13 cellular contexts compared by ENCODE assay signal in genomic region chr12:68159681-68160304, GRCh38. TPM values are rescaled to one million over a fixed set of nuclear protein-coding genes. Genes with fewer than 3 reads are reported as not detected.
DNase-seq lines count a peak whose midpoint lies in the region; ATAC-seq and TF ChIP-seq lines count a peak whose summit lies in the region.
"Had no signal": no experiment of that assay in that cellular context is flagged by ENCODE, and none has a peak within 500 bp of the region (broad histone marks: within the 10 kb centered on the region; RNA-seq: fewer than 3 reads in every experiment).

IFNG (minus strand) TSS chr12:68159740; CDS start chr12:68159615, 125 bp downstream.

- H3K36me3 Mint-ChIP-seq in activated naive CD8-positive, alpha-beta T cell treated with anti-CD3 and anti-CD28 coated beads, Interleukin-2, amount 50 U/mL, for 24 hours (ENCODE audit: low read depth): peaks cover 27% of the 10 kb centered on the region
- H3K36me3 Mint-ChIP-seq: naive thymus-derived CD8-positive, alpha-beta T cell had no signal

- 70 to 71% methylated on average over 5 of the region's 5 CpGs for WGBS in aorta, 2 donors
- 75 to 82% (median 79%) methylated on average over 5 of the region's 5 CpGs for WGBS in heart left ventricle, 4 donors

- peak within 1 kb of the TSS; percentile 84 for H3K4me3 Mint-ChIP-seq in activated naive CD8-positive, alpha-beta T cell treated with anti-CD3 and anti-CD28 coated beads, Interleukin-2, amount 50 U/mL, for 24 hours

- no peak for DNase-seq in activated naive CD8-positive, alpha-beta T cell treated with anti-CD3 and anti-CD28 coated beads, Interleukin-2, amount 50 U/mL, for 24 hours
- DNase-seq in aorta (no peak), heart left ventricle (no peak)
- DNase-seq: NCI-H345, SHP77 treated with DMSO at 0.1 percent for 48 hours had no signal

- H3K36me3 ChIP-seq in aorta (ENCODE audit: control insufficient read depth in 1 of 2, insufficient read depth in 2 of 2, low read length in 1 of 2) (no peaks in the 10 kb centered on the region), heart left ventricle (no peaks in the 10 kb centered on the region)

- no peaks in the 10 kb centered on the region for H3K4me1 ChIP-seq in aorta (ENCODE audit: control insufficient read depth in 1 of 2, insufficient read depth in 2 of 2, low read length in 2 of 2)
- H3K4me1 ChIP-seq in heart left ventricle: no peaks in the 10 kb centered on the region

- no peaks in the 10 kb centered on the region for H3K9me3 ChIP-seq in aorta (ENCODE audit: control insufficient read depth, low read length)
- H3K9me3 ChIP-seq in heart left ventricle: no peaks in the 10 kb centered on the region

- no peak within 1 kb of the TSS for H3K27ac ChIP-seq in aorta (ENCODE audit: low read depth in 1 of 2, low read length in 2 of 2)
- H3K27ac ChIP-seq in heart left ventricle: peak within 1 kb of the TSS in 1 of 12 donors; percentile 40

- peak; percentile 51 for ATAC-seq in GM18511 (IDR thresholded peaks at IDR 0.05; ENCODE audit: unreplicated experiment)
- peak; percentile 19 for ATAC-seq in GM19468 (IDR thresholded peaks at IDR 0.05; ENCODE audit: extremely low read depth, unreplicated experiment)
- peak; percentile 49 for ATAC-seq in HG03378 (IDR thresholded peaks at IDR 0.05; ENCODE audit: unreplicated experiment)
- peak; percentile 60 for ATAC-seq in activated naive CD8-positive, alpha-beta T cell treated with anti-CD3 and anti-CD28 coated beads, Interleukin-2, amount 50 U/mL, for 24 hours
- ATAC-seq in SK-N-SH treated with all-trans-retinoic acid at 6 μM for 48 hours: no peak
- no peak for ATAC-seq in aorta (ENCODE audit: low FRiP score)
- ATAC-seq in heart left ventricle: no peak
- no peak for ATAC-seq in HG03025 (IDR thresholded peaks at IDR 0.05; ENCODE audit: low FRiP score, unreplicated experiment)
- ATAC-seq: esophagus mucosa; naive thymus-derived CD8-positive, alpha-beta T cell had no signal

- H3K4me3 ChIP-seq in aorta (ENCODE audit: low read length in 2 of 2) (no peak within 1 kb of the TSS), heart left ventricle (peak within 1 kb of the TSS in 1 of 12 donors; percentile 36)

- H3K27me3 ChIP-seq in aorta (ENCODE audit: control insufficient read depth in 1 of 2, insufficient read depth in 2 of 2, low read length in 1 of 2): peaks cover 0 to 3% of the 10 kb centered on the region in 2 donors
- no peaks in the 10 kb centered on the region for H3K27me3 ChIP-seq in heart left ventricle

- no peaks in the 10 kb centered on the region for H3K27me3 Mint-ChIP-seq in activated naive CD8-positive, alpha-beta T cell treated with anti-CD3 and anti-CD28 coated beads, Interleukin-2, amount 50 U/mL, for 24 hours
- H3K27me3 Mint-ChIP-seq: naive thymus-derived CD8-positive, alpha-beta T cell had no signal

- H3K4me1 Mint-ChIP-seq in activated naive CD8-positive, alpha-beta T cell treated with anti-CD3 and anti-CD28 coated beads, Interleukin-2, amount 50 U/mL, for 24 hours: peaks cover 69% of the 10 kb centered on the region

- no peaks in the 10 kb centered on the region for H3K9me3 Mint-ChIP-seq in activated naive CD8-positive, alpha-beta T cell treated with anti-CD3 and anti-CD28 coated beads, Interleukin-2, amount 50 U/mL, for 24 hours
- H3K9me3 Mint-ChIP-seq: naive thymus-derived CD8-positive, alpha-beta T cell had no signal

- peak within 1 kb of the TSS; percentile 91 for H3K27ac Mint-ChIP-seq in activated naive CD8-positive, alpha-beta T cell treated with anti-CD3 and anti-CD28 coated beads, Interleukin-2, amount 50 U/mL, for 24 hours

- TF ChIP-seq CTCF in heart left ventricle (IDR thresholded peaks at IDR 0.05): no peak

- TF ChIP-seq POLR2A in heart left ventricle (IDR thresholded peaks at IDR 0.05): no peak

- intact Hi-C loops in aorta (cut with DNase I) (no loop called here), heart left ventricle (cut with DNase I) (no loop called here)

TF ChIP-seq in SK-N-SH treated with all-trans-retinoic acid at 6 μM for 48 hours, 23 proteins besides CTCF, POLR2A, EP300 and RAD21:
- TF ChIP-seq BACH2 (CRISPR knock-in tag; IDR thresholded peaks at IDR 0.05; ENCODE audit: borderline replicate concordance) (no peak), TSHZ2 (CRISPR knock-in tag; IDR thresholded peaks at IDR 0.05) (no peak), ZNF70 (CRISPR knock-in tag; IDR thresholded peaks at IDR 0.05) (no peak), ISL1 (CRISPR knock-in tag; IDR thresholded peaks at IDR 0.05) (no peak), CSDC2 (CRISPR knock-in tag; IDR thresholded peaks at IDR 0.05) (no peak), OSR1 (CRISPR knock-in tag; IDR thresholded peaks at IDR 0.05) (no peak), RARB (CRISPR knock-in tag; IDR thresholded peaks at IDR 0.05) (no peak), CREB5 (CRISPR knock-in tag; IDR thresholded peaks at IDR 0.05; ENCODE audit: low read depth) (no peak)

RNA-seq across cellular contexts. Expression of gene IFNG, which starts in this region (rescaled TPM):
- total RNA-seq in aorta (not detected), heart left ventricle (1 to 10 TPM in 1 of 9 donors, under 1 TPM in 1, not detected in 7; 0.20 to 1.3 TPM)
- polyA plus RNA-seq in aorta (not detected), heart left ventricle (not detected)
- total RNA-seq: esophagus mucosa; naive thymus-derived CD8-positive, alpha-beta T cell; skeletal muscle tissue had no signal

Comparison
In these comparisons a context has a peak if more than half of its experiments do, and no peak if none do; other contexts are left out.
1. ATAC-seq: peak in GM18511 (single experiment), GM19468 (single experiment), HG03378 (single experiment) and activated naive CD8-positive, alpha-beta T cell treated with anti-CD3 and anti-CD28 coated beads, Interleukin-2, amount 50 U/mL, for 24 hours (single experiment); none in SK-N-SH treated with all-trans-retinoic acid at 6 μM for 48 hours (single experiment), aorta (single experiment), heart left ventricle (0 of 4) and HG03025 (single experiment).